Comparison of ENCODE assay signal across 8 cellular contexts in the genomic region with DNA sequence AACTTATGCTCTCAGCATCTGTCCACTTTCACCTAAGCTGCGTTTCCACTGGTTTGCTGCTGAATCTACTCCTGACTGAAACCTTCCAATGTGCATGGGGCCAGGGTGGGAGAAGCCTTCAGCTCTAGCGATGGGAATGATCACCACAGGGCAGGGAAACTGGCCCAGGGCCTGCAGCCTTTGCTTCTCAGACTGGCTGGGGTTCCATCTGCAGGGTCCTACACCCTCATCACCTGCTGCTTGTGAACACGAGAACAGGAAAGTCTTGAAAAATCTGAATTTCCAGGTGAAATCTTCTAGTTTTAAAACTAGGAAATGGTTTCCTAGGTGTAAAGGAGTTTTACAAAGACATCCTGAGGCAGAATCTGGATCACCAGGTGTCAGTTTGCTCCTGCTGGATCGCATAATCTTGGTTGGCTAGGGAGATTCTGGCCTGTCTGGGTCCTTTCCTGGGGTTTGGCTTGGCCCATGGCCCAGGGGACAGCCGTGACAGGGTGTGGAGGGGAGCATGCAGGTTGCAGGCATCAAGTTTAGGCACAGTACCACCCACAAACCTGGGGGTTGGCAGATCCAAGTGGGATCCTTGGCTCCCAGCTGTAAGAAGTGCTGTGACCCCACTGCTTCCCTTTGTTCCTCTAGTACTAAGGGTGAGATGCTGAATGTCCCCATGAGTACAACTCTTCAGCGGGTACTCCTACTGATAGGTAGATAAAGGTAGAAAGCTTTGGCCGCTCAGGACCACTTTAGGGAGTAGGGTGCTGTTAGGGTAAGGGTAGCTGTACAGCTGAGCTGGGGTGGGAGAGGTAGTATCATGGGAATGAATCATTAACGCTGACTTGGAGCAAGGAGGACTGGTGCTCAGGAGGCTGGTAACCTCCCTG. TPM values are rescaled to one million over a fixed set of nuclear protein-coding genes. Genes with fewer than 3 reads are reported as not detected.
DNase-seq lines count a peak whose midpoint lies in the region; ATAC-seq and TF ChIP-seq lines count a peak whose summit lies in the region.

No MANE protein-coding gene starts in this region.

- no peaks in the 10 kb centered on the region for H3K9me3 Mint-ChIP-seq in central memory CD8-positive, alpha-beta T cell

- no peaks in the 10 kb centered on the region for H3K27me3 ChIP-seq in A673 (replicated peaks; ENCODE audit: insufficient read depth, low read depth, low read length, poor library complexity)
- no peaks in the 10 kb centered on the region for H3K27me3 ChIP-seq in muscle layer of duodenum (ENCODE audit: low read depth, low read length)

- peaks cover 29% of the 10 kb centered on the region for H3K36me3 Mint-ChIP-seq in central memory CD8-positive, alpha-beta T cell (ENCODE audit: insufficient read depth)

- H3K4me3 ChIP-seq in A673 (ENCODE audit: low read depth, low read length, poor library complexity, severe bottlenecking) = peak overlapping the region; percentile 73
- H3K4me3 ChIP-seq in muscle layer of duodenum (ENCODE audit: low read depth in 1 of 2, low read length in 2 of 2) = peak overlapping the region; percentile 77 to 92

- peak overlapping the region; percentile 96 for H3K4me3 Mint-ChIP-seq in central memory CD8-positive, alpha-beta T cell

- H3K27ac ChIP-seq in A673 (ENCODE audit: low read depth, low read length, poor library complexity, severe bottlenecking) (peak overlapping the region; percentile 98), muscle layer of duodenum (ENCODE audit: low read length) (no peak overlapping the region)

- no peaks in the 10 kb centered on the region for H3K27me3 Mint-ChIP-seq in central memory CD8-positive, alpha-beta T cell

- peak overlapping the region; percentile 94 for H3K27ac Mint-ChIP-seq in central memory CD8-positive, alpha-beta T cell (ENCODE audit: low read depth)

- TF ChIP-seq CTCF in A673 (conservative IDR thresholded peaks at IDR 0.05; ENCODE audit: low read depth, low read length) = no peak

- H3K4me1 ChIP-seq in A673 (ENCODE audit: insufficient read depth, low read length, poor library complexity, severe bottlenecking) (peaks cover 20% of the 10 kb centered on the region), muscle layer of duodenum (ENCODE audit: control insufficient read depth in 1 of 2, insufficient read depth in 2 of 2, low read length in 2 of 2) (peaks cover 18 to 64% of the 10 kb centered on the region in 2 donors)

- H3K36me3 ChIP-seq in A673 (ENCODE audit: insufficient read depth, low read length, poor library complexity, severe bottlenecking) (peaks cover 18% of the 10 kb centered on the region), muscle layer of duodenum (ENCODE audit: control insufficient read depth in 1 of 2, insufficient read depth in 2 of 2, low read length in 2 of 2) (peaks cover 9 to 20% of the 10 kb centered on the region in 2 donors)

- peaks cover 65% of the 10 kb centered on the region for H3K4me1 Mint-ChIP-seq in central memory CD8-positive, alpha-beta T cell

- DNase-seq in A673 (ENCODE audit: low spot score) = no peak
- peak; percentile 6 for DNase-seq in HuH-7.5 (ENCODE audit: low spot score)
- no peak for DNase-seq in central memory CD8-positive, alpha-beta T cell (ENCODE audit: low spot score in 2 of 2)
- no peak for DNase-seq in GM19238 (ENCODE audit: insufficient read length, low spot score)

- no TSS peak for BruUV-seq in A673 (replicated peaks; lab: Mats Ljungman, UMichigan)

- ATAC-seq in central memory CD8-positive, alpha-beta T cell (replicated peaks; ENCODE audit: extremely low read depth, poor library complexity, severe bottlenecking) = no peak
- ATAC-seq in HG02981 (IDR thresholded peaks at IDR 0.05; ENCODE audit: unreplicated experiment) = no peak
- no peak for ATAC-seq in HG03432 (IDR thresholded peaks at IDR 0.05; ENCODE audit: unreplicated experiment)
- ATAC-seq in HG03025 (IDR thresholded peaks at IDR 0.05; ENCODE audit: low FRiP score, unreplicated experiment) = no peak

- CTCF ChIA-PET in A673 (lab: Charles Lee) = no interaction called here

- H3K9me3 ChIP-seq in A673 (ENCODE audit: low read depth, low read length, poor library complexity, severe bottlenecking) = no peaks in the 10 kb centered on the region
- no peaks in the 10 kb centered on the region for H3K9me3 ChIP-seq in muscle layer of duodenum (ENCODE audit: control insufficient read depth in 1 of 2, low read length in 2 of 2)

- POLR2A ChIA-PET in A673 (lab: Charles Lee; ENCODE audit: low non-redundant PET) = no interaction called here

- intact Hi-C loops in A673 (cut with micrococcal nuclease; ENCODE audit: unreplicated experiment) = no loop called here

RNA-seq across cellular contexts. Expression of gene UBE2M, which starts 1.8 kb away (rescaled TPM):
- total RNA-seq in A673 (2021) = 182 and 185 TPM in 2 replicates

RNA-seq across cellular contexts. Expression of gene CHMP2A, which starts 5.3 kb away (rescaled TPM):
- 57.6 and 69.8 TPM in 2 replicates for total RNA-seq in A673 (2021)

RNA-seq across cellular contexts. Expression of gene MZF1, which starts 12.9 kb away (rescaled TPM):
- total RNA-seq in A673 (2021) = 18.2 and 20.3 TPM in 2 replicates

RNA-seq across cellular contexts. Expression of gene TRIM28, which starts 16.4 kb away (rescaled TPM):
- total RNA-seq in A673 (2021) = 985 and 1,038 TPM in 2 replicates

RNA-seq across cellular contexts. Expression of gene ZBTB45, which starts 40.6 kb away (rescaled TPM):
- 24.3 and 25.0 TPM in 2 replicates for total RNA-seq in A673 (2021)
